In the genomic region with DNA sequence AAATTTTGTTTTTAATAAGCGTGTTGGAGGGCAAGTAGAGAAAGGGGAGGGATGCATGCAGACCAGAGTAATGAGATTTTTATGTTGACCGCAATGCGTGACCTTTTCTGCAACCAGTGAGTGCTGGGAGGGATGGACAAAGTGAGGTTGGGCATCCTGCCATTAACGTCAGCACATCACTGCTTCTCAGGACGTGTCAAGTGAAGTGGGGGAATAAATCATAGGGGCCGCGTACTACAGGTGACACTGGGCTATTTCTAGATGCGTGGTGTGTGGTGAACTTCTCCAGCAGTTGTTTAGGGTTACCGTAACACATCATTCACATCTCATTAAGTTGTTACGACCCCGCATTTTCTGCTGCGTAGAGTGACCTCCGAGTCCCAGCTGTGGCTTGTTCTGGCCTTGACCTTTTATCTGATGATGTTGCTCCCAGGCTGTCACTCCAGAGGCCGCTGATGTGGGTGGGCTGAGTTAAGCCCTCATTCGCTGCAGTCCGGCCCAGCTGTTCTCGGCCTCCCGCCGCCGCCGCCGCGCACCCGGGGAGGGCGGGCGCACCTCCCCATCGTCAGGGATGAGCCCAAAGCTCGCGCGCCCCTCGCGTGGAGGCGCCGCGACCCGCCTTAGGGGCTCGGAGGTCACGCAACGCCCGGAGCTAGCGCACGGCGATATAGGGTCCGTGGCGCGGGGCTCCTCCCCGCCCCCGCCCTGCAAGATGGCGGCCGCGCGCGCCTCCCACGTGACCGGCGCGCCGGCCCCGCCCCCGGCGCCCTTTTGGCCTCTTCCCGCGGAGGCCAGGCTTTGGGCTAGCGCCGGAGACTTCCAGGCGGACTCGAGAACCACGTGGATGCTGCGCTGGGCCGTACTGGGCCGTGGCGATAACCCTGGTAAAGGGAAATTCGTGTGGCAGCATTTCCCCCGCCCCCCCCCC, we compare ENCODE assay signal across 8 cellular contexts. TPM values are rescaled to one million over a fixed set of nuclear protein-coding genes. Genes with fewer than 3 reads are reported as not detected.
DNase-seq lines count a peak whose midpoint lies in the region; ATAC-seq lines count a peak whose summit lies in the region.

No MANE protein-coding gene starts in this region.

- H3K36me3 ChIP-seq in BLaER1 (no peaks in the 10 kb centered on the region), SJCRH30 (no peaks in the 10 kb centered on the region)

- H3K4me2 ChIP-seq in BLaER1: peak overlapping the region; percentile 97

- H3K4me1 ChIP-seq in BLaER1: peaks cover 52% of the 10 kb centered on the region
- H3K4me1 ChIP-seq in SJCRH30: peaks cover 5% of the 10 kb centered on the region

- DNase-seq in Kasumi-1 (lab: John Stamatoyannopoulos, UW): peak; percentile 47 to 59
- peak; percentile 74 to 80 for DNase-seq in SJCRH30
- peak; percentile 67 for DNase-seq in activated naive CD4-positive, alpha-beta T cell treated with anti-CD3 and anti-CD28 coated beads, Interleukin-2, amount 50 U/mL, for 16 hours
- peak; percentile 80 for DNase-seq in globus pallidus (ENCODE audit: low spot score)
- DNase-seq in nucleus accumbens (lab: John Stamatoyannopoulos, UW): peak in 54 of 56 donors; percentile 4 to 90 (median 71)
- DNase-seq in superior temporal gyrus (ENCODE audit: extremely low spot score): peak; percentile 77

- H3K27me3 ChIP-seq in BLaER1: peaks cover 11% of the 10 kb centered on the region
- no peaks in the 10 kb centered on the region for H3K27me3 ChIP-seq in SJCRH30

- peak; percentile 10 for ATAC-seq in GM19324 (IDR thresholded peaks at IDR 0.05; ENCODE audit: low FRiP score, unreplicated experiment)

- H3K27ac ChIP-seq in BLaER1 (peak overlapping the region; percentile 89), SJCRH30 (peak overlapping the region; percentile 92)

- H3K9me3 ChIP-seq in BLaER1 (no peaks in the 10 kb centered on the region), SJCRH30 (replicated peaks) (no peaks in the 10 kb centered on the region)

- H4K20me1 ChIP-seq in BLaER1: peaks cover 32% of the 10 kb centered on the region; the same call in 1 of the 2 replicates

- H3K4me3 ChIP-seq in BLaER1 (peak overlapping the region; percentile 96), SJCRH30 (peak overlapping the region; percentile 99)

- H3K9ac ChIP-seq in BLaER1: peak overlapping the region; percentile 91

RNA-seq across cellular contexts. Expression of gene ZCCHC2, which starts 3.5 kb away (rescaled TPM):
- total RNA-seq in SJCRH30 (2014; rRNA removed; shearing (Covaris generic)): 4.0 and 4.5 TPM in 2 replicates

Comparison
In these comparisons a context has a peak if more than half of its experiments do, and no peak if none do; other contexts are left out.
1. Peak in every context shown above with its lines: DNase-seq, ATAC-seq, H3K4me3 ChIP-seq and H3K27ac ChIP-seq.